In genomic region chrX:1652011-1652811, GRCh38 we compare ENCODE assay signal across 8 cellular contexts. TPM values are rescaled to one million over a fixed set of nuclear protein-coding genes. Genes with fewer than 3 reads are reported as not detected.
DNase-seq lines count a peak whose midpoint lies in the region; ATAC-seq, FAIRE-seq and TF ChIP-seq lines count a peak whose summit lies in the region.
"Not testable (repeated sequence)": the region's sequence is repeated elsewhere in the genome, so short reads cannot be mapped to it uniquely, and the experiment has no call there.

No MANE protein-coding gene starts in this region.

- not testable (repeated sequence) for H3K27ac Mint-ChIP-seq in neural crest cell (ENCODE audit: unreplicated experiment)

- H3K4me1 Mint-ChIP-seq in neural crest cell = peaks cover 15% of the 10 kb centered on the region

- not testable (repeated sequence) for H3K27me3 Mint-ChIP-seq in neural crest cell (ENCODE audit: low read depth)

- H3K9me3 Mint-ChIP-seq in neural crest cell = not testable (repeated sequence)

- H3K36me3 Mint-ChIP-seq in neural crest cell (ENCODE audit: low read depth) = not testable (repeated sequence)

- TF ChIP-seq CTCF in neural crest cell (conservative IDR thresholded peaks at IDR 0.05) = peak; percentile 80

- not testable (repeated sequence) for H3K4me3 Mint-ChIP-seq in neural crest cell

- not testable (repeated sequence) for FAIRE-seq in urothelium cell line (lab: Jason Lieb, UNC)

- intact Hi-C loops in Right ventricle myocardium superior (cut with DNase I) = loop anchor here (10.0 kb wide), 1 partner anchor 973 kb away; no protein-coding TSS in a partner anchor

- peak; percentile 59 for DNase-seq in ELR (ENCODE audit: low read depth)
- peak; percentile 54 for DNase-seq in HT1080 (ENCODE audit: low read depth)
- DNase-seq in NCI-H460 (ENCODE audit: extremely low read depth, low read depth) = peak; percentile 65
- peak; percentile 10 for DNase-seq in T-helper 9 cell
- peak; percentile 55 for DNase-seq in astrocyte of the hippocampus (ENCODE audit: low read depth, low spot score)
- not testable (repeated sequence) for DNase-seq in Right ventricle myocardium superior
- DNase-seq in neural crest cell (ENCODE audit: low read depth, low spot score) = peak; percentile 23
- peak; percentile 9 for DNase-seq in urothelium cell line (ENCODE audit: low spot score)

- peak; percentile 57 for ATAC-seq in Right ventricle myocardium superior (ENCODE audit: poor library complexity)

RNA-seq across cellular contexts. Expression of gene ASMT, which starts 37.4 kb away (rescaled TPM):
- total RNA-seq in HT1080 (2014; rRNA removed; shearing (Covaris generic)) = 0.32 TPM in 1 of 2 replicates, not detected in the other
- polyA plus RNA-seq in HT1080 (2015; cell fraction: cytosol; rRNA removed) = not detected in 2 replicates
- polyA plus RNA-seq in HT1080 (2015; cell fraction: nucleus; rRNA removed) = not detected in 2 replicates
- not detected in 2 replicates for total RNA-seq in NCI-H460 (2014; rRNA removed; shearing (Covaris generic))
- polyA plus RNA-seq in NCI-H460 (2014; cell fraction: nucleus; rRNA removed) = not detected in 2 replicates
- total RNA-seq in Right ventricle myocardium superior = not detected
- total RNA-seq in neural crest cell = 0.44 TPM in 1 of 2 replicates, not detected in the other
